Comparison of ENCODE assay signal across 8 cellular contexts in the genomic region with DNA sequence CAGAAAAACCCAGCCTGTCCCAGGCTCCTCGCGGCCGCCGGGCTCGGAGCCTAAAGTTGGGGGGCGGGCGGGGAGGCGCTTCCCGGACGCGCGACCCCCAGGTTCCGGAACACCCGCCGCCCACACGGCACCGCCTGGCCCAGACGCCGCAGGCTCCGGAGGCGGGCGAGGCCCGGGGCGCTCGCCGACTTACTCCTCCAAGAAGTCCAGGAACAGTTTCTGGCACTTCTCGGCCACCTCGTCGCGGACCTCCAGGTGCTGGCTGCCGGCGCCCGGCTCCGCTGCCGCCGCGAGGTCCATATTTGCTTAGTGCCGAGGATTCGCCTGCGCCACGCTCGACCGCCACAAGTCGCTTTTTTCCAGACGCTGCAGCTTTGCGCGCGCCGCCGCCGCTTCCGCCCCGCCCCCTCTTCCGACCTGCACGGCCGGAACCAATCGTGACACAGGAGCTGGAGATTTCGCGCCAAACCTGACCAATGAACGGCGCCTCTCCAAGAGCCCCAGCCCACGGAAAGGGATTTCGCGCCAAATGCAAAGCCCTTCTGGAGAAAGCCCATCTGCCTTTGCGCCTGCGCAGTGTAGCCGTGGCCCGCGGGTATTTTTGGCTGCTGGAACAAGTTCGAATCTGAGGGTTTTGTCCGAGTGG. TPM values are rescaled to one million over a fixed set of nuclear protein-coding genes. Genes with fewer than 3 reads are reported as not detected.
DNase-seq lines count a peak whose midpoint lies in the region; TF ChIP-seq lines count a peak whose summit lies in the region.

A gene (minus strand): TSS at position 378 of the 646 bp plus-strand sequence. CDS start 78 bp downstream, at position 300.

- H3T11ph ChIP-seq in H9 (ENCODE audit: low read length): no peak within 1 kb of the TSS

- no peak within 1 kb of the TSS for H4K8ac ChIP-seq in H9 (replicated peaks; ENCODE audit: insufficient read length, low read depth, low read length)

- H3K4me1 ChIP-seq in ES-I3 (ENCODE audit: insufficient read depth, low read length): peaks cover 9% of the 10 kb centered on the region; the same call in 1 of the 2 replicates
- H3K4me1 ChIP-seq in H9 (ENCODE audit: insufficient read depth, low read length): no peaks in the 10 kb centered on the region
- peaks cover 6% of the 10 kb centered on the region for H3K4me1 ChIP-seq in stomach smooth muscle (ENCODE audit: control insufficient read depth, insufficient read depth, low read length)

- H3K36me3 ChIP-seq in ES-I3 (ENCODE audit: insufficient read depth, low read length): peaks cover 8% of the 10 kb centered on the region; the same call in 1 of the 2 replicates
- peaks cover 28% of the 10 kb centered on the region for H3K36me3 ChIP-seq in MG63
- peaks cover under 1 to 2% of the 10 kb centered on the region in 2 donors for H3K36me3 ChIP-seq in stomach smooth muscle (ENCODE audit: control insufficient read depth in 2 of 2, insufficient read depth in 2 of 2, low read length in 2 of 2)

- H3K36me3 Mint-ChIP-seq in H9 (ENCODE audit: insufficient read depth in 1 of 3, low read depth in 3 of 3) (peaks cover 18 to 34% (median 33%) of the 10 kb centered on the region in 3 experiments), neural crest cell (ENCODE audit: low read depth) (peaks cover 12% of the 10 kb centered on the region)

- H3K18ac ChIP-seq in H9 (ENCODE audit: insufficient read length, low read depth, low read length): peak within 1 kb of the TSS; percentile 73

- peak within 1 kb of the TSS; percentile 85 to 90 for H3K4me3 Mint-ChIP-seq in H9
- peak within 1 kb of the TSS; percentile 88 for H3K4me3 Mint-ChIP-seq in neural crest cell

- no peak within 1 kb of the TSS for H4K5ac ChIP-seq in H9 (ENCODE audit: insufficient read length, low read depth, low read length)

- H3K27ac Mint-ChIP-seq in H9: peak within 1 kb of the TSS; percentile 79 to 96 (median 92)
- H3K27ac Mint-ChIP-seq in neural crest cell (ENCODE audit: unreplicated experiment): peak within 1 kb of the TSS; percentile 97

- H2BK20ac ChIP-seq in H9 (ENCODE audit: low read depth, low read length, poor library complexity, severe bottlenecking): no peak within 1 kb of the TSS

- WGBS in H9 (ENCODE audit: extremely low coverage, insufficient read length, low lambda C conversion rate): no CpG with 5 or more reads among the region's 71 CpGs

- H4K91ac ChIP-seq in H9 (ENCODE audit: insufficient read length, low read depth, low read length): no peak within 1 kb of the TSS

- H3K23ac ChIP-seq in H9 (ENCODE audit: insufficient read length, low read depth, low read length): no peak within 1 kb of the TSS

- H3K27me3 Mint-ChIP-seq in H9 (ENCODE audit: low read depth): no peaks in the 10 kb centered on the region
- H3K27me3 Mint-ChIP-seq in neural crest cell (ENCODE audit: low read depth): no peaks in the 10 kb centered on the region

- no peak within 1 kb of the TSS for H2BK12ac ChIP-seq in H9 (ENCODE audit: insufficient read length, low read depth, low read length)

- no peak within 1 kb of the TSS for H2AK5ac ChIP-seq in H9 (ENCODE audit: insufficient read length, low read length)

- H3K9me3 ChIP-seq in ES-I3 (ENCODE audit: control insufficient read depth, insufficient read depth, low read length) (no peaks in the 10 kb centered on the region), H9 (ENCODE audit: control insufficient read depth, low read depth, low read length) (no peaks in the 10 kb centered on the region), MG63 (no peaks in the 10 kb centered on the region), stomach smooth muscle (ENCODE audit: control insufficient read depth in 2 of 2, low read length in 2 of 2) (no peaks in the 10 kb centered on the region)

- H3K79me1 ChIP-seq in H9 (ENCODE audit: insufficient read depth, low read depth, low read length, poor library complexity, severe bottlenecking): peaks cover 7% of the 10 kb centered on the region

- H2BK120ac ChIP-seq in H9 (ENCODE audit: low read depth, low read length, poor library complexity, severe bottlenecking): peak within 1 kb of the TSS; percentile 88

- H3K9ac ChIP-seq in ES-I3 (ENCODE audit: low read depth, low read length) (peak within 1 kb of the TSS; percentile 85), H9 (ENCODE audit: extremely low read depth, insufficient read length, low read length) (peak within 1 kb of the TSS; percentile 92), stomach smooth muscle (ENCODE audit: low read length in 2 of 2) (peak within 1 kb of the TSS; percentile 66 to 75)

- no peak; the same call in 2 of the 3 replicates for TF ChIP-seq CTCF in H9 (conservative IDR thresholded peaks at IDR 0.05)
- no peak for TF ChIP-seq CTCF in foreskin fibroblast (IDR thresholded peaks at IDR 0.05; ENCODE audit: low read depth, low read length)
- peak; percentile 47 for TF ChIP-seq CTCF in neural crest cell (conservative IDR thresholded peaks at IDR 0.05)

- H3K4me1 Mint-ChIP-seq in H9 (peaks cover 23 to 30% of the 10 kb centered on the region in 2 experiments), neural crest cell (peaks cover 32% of the 10 kb centered on the region)

- H3K27me3 ChIP-seq in H9 (ENCODE audit: insufficient read depth, low read length) (no peaks in the 10 kb centered on the region), MG63 (no peaks in the 10 kb centered on the region), stomach smooth muscle (ENCODE audit: control insufficient read depth in 1 of 2, insufficient read depth in 2 of 2, low read length in 2 of 2) (no peaks in the 10 kb centered on the region)

- DNase-seq in H9 (peak; percentile 99), MG63 (peak; percentile 98), SHP77 treated with DMSO at 0.1 percent for 48 hours (lab: John Stamatoyannopoulos, UW) (peak; percentile 80), foreskin fibroblast (peak; percentile 98 to 100), neural crest cell (ENCODE audit: low read depth, low spot score) (peak; percentile 97)
- peak; percentile 99 for DNase-seq in activated effector memory CD4-positive, alpha-beta T cell treated with anti-CD3 and anti-CD28 coated beads, Interleukin-2, amount 50 U/mL, for 16 hours

- H2AFZ ChIP-seq in H9 (ENCODE audit: low read length): no peak within 1 kb of the TSS

- no peak within 1 kb of the TSS for H3K56ac ChIP-seq in H9 (ENCODE audit: insufficient read length, low read depth, low read length)

- H3K23me2 ChIP-seq in H9 (ENCODE audit: insufficient read length, low read depth, low read length, poor library complexity, severe bottlenecking): peaks cover 10% of the 10 kb centered on the region

- peaks cover 16% of the 10 kb centered on the region; the same call in 1 of the 2 replicates for H3K79me2 ChIP-seq in H9 (ENCODE audit: insufficient read depth, low read length)

- H4K20me1 ChIP-seq in H9 (ENCODE audit: control insufficient read depth, insufficient read depth, insufficient read length): no peaks in the 10 kb centered on the region

- H3K9me3 Mint-ChIP-seq in H9: no peaks in the 10 kb centered on the region
- H3K9me3 Mint-ChIP-seq in neural crest cell: peaks cover 6% of the 10 kb centered on the region

- H3K27ac ChIP-seq in H9 (ENCODE audit: insufficient read length, low read depth, low read length) (no peak within 1 kb of the TSS), stomach smooth muscle (ENCODE audit: low read length) (peak within 1 kb of the TSS; percentile 74)

- H2BK5ac ChIP-seq in H9 (ENCODE audit: insufficient read length, low read length): no peak within 1 kb of the TSS

- H3K4me3 ChIP-seq in MG63 (peak within 1 kb of the TSS; percentile 81), foreskin fibroblast (ENCODE audit: low read depth in 1 of 2, low read length in 2 of 2) (peak within 1 kb of the TSS; percentile 72 to 82), stomach smooth muscle (ENCODE audit: low read length in 2 of 2) (peak within 1 kb of the TSS; percentile 74 to 81)

- H2BK15ac ChIP-seq in H9 (ENCODE audit: low read depth, low read length): no peak within 1 kb of the TSS

- H3K4ac ChIP-seq in H9 (ENCODE audit: low read depth, low read length): peak within 1 kb of the TSS; percentile 2

- H3K14ac ChIP-seq in H9 (ENCODE audit: insufficient read depth, low read length): peak within 1 kb of the TSS; percentile 94

- H3K4me2 ChIP-seq in H9 (ENCODE audit: insufficient read depth, insufficient read length, low read length): peak within 1 kb of the TSS; percentile 55

RNA-seq across cellular contexts. Expression of the gene that starts here (rescaled TPM):
- total RNA-seq in H9 (2021): 112 and 113 TPM in 2 replicates
- 57.0 and 57.1 TPM in 2 replicates for total RNA-seq in MG63 (2014; rRNA removed; shearing (Covaris generic); ENCODE audit: low replicate concordance)
- total RNA-seq in neural crest cell: 118 and 125 TPM in 2 replicates
